8 cellular contexts compared by ENCODE assay signal in genomic region chr6:25404693-25405169, GRCh38.
DNase-seq lines count a peak whose midpoint lies in the region; ATAC-seq and TF ChIP-seq lines count a peak whose summit lies in the region.

No MANE protein-coding gene starts in this region.

- no peak overlapping the region for H3K4me3 Mint-ChIP-seq in natural killer cell treated with Interleukin-12 subunit alpha and Interleukin-12 subunit beta and Interleukin-15 and Interleukin-18, amount 100 ng/mL, for 72 hours

- H3K27ac Mint-ChIP-seq in natural killer cell treated with Interleukin-12 subunit alpha and Interleukin-12 subunit beta and Interleukin-15 and Interleukin-18, amount 100 ng/mL, for 72 hours = no peak overlapping the region

- no peaks in the 10 kb centered on the region for H3K36me3 Mint-ChIP-seq in natural killer cell treated with Interleukin-12 subunit alpha and Interleukin-12 subunit beta and Interleukin-15 and Interleukin-18, amount 100 ng/mL, for 72 hours

- in situ Hi-C loops in KBM-7 (cut with MboI; ENCODE audit: low pct_unique_long_range_greater_than_20kb, low sequenced_read_pairs) = no loop called here

- no peak for TF ChIP-seq CTCF in GM10266 (IDR thresholded peaks at IDR 0.05; ENCODE audit: control insufficient read depth, insufficient read depth, low read depth, missing control alignments)

- DNase-seq in GM10266 (ENCODE audit: extremely low spot score) = peak; percentile 47
- peak; percentile 42 for DNase-seq in KBM-7
- peak; percentile 52 to 57 for DNase-seq in activated T-cell treated with anti-CD3 and anti-CD28 coated beads, Interleukin-2, amount 50 U/mL, for 48 hours
- no peak for DNase-seq in natural killer cell treated with Interleukin-12 subunit alpha and Interleukin-12 subunit beta and Interleukin-15 and Interleukin-18, amount 100 ng/mL, for 72 hours (ENCODE audit: low spot score)
- DNase-seq in iPS-NIHi7 (ENCODE audit: extremely low spot score) = no peak
- DNase-seq in DMS79 (lab: John Stamatoyannopoulos, UW) = no peak
- DNase-seq in NK-92 (lab: John Stamatoyannopoulos, UW; ENCODE audit: unreplicated experiment) = no peak

- no peaks in the 10 kb centered on the region for H3K27me3 Mint-ChIP-seq in natural killer cell treated with Interleukin-12 subunit alpha and Interleukin-12 subunit beta and Interleukin-15 and Interleukin-18, amount 100 ng/mL, for 72 hours

- peak; percentile 94 for ATAC-seq in GM21528 (IDR thresholded peaks at IDR 0.05; ENCODE audit: low FRiP score, unreplicated experiment)
- ATAC-seq in natural killer cell treated with Interleukin-12 subunit alpha and Interleukin-12 subunit beta and Interleukin-15 and Interleukin-18, amount 100 ng/mL, for 72 hours = peak; percentile 87

- H3K9me3 Mint-ChIP-seq in natural killer cell treated with Interleukin-12 subunit alpha and Interleukin-12 subunit beta and Interleukin-15 and Interleukin-18, amount 100 ng/mL, for 72 hours = no peaks in the 10 kb centered on the region

- peaks cover 0 to 18% of the 10 kb centered on the region in 2 donors for H3K4me1 Mint-ChIP-seq in natural killer cell treated with Interleukin-12 subunit alpha and Interleukin-12 subunit beta and Interleukin-15 and Interleukin-18, amount 100 ng/mL, for 72 hours (ENCODE audit: low read depth in 2 of 2)

Comparison
In these comparisons a context has a peak if more than half of its experiments do, and no peak if none do; other contexts are left out.
1. DNase-seq: peak in GM10266 (single experiment), KBM-7 (single experiment) and activated T-cell treated with anti-CD3 and anti-CD28 coated beads, Interleukin-2, amount 50 U/mL, for 48 hours (2 of 2); none in natural killer cell treated with Interleukin-12 subunit alpha and Interleukin-12 subunit beta and Interleukin-15 and Interleukin-18, amount 100 ng/mL, for 72 hours (single experiment), iPS-NIHi7 (single experiment), DMS79 (single experiment) and NK-92 (single experiment).